Comparison of ENCODE assay signal across 1 cellular context in the genomic region with DNA sequence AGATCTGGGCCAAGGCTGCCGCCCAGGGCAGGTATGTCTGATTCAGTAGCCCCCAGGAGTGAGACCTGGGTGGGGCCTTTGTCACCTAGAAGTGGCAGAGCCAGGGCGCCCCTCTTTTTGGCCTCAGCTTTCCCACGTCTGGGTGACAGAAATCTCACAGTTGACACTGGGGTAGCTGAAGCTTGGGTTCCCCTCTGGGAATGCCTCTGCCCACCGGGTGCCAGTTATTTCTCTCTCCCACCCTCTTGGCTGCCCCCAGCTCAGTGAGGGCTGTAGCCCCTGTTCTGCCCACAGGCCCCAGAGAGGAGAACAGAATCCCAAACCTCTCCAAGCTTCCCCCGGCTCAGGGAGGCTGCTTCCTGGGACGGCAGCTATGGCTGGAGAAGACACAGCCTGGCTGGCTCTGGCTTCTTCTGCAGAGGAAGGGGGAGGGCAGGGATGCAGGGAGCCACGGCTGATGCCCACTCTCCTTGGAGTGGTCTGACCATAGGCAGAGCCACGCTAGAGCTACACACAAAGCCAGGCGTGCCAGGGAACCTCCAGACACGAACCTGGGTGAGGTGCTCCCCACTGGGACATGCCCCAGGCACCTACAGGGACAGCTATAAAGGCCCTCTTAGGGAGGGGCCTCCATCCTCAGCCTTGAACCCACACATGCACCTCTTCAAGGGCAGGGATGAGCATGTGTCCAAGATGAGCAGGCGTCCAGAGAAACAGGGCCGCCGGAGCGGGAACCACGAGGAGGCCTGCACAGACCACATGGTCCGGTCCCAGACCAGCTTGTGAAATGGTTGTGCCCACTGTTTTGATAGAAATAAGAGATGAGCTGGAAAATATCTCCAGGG.
TF ChIP-seq lines count a peak whose summit lies in the region.

No MANE protein-coding gene starts in this region.

TF ChIP-seq in HepG2, 621 proteins besides CTCF, POLR2A, EP300 and RAD21:
- TF ChIP-seq, protein P1, sequence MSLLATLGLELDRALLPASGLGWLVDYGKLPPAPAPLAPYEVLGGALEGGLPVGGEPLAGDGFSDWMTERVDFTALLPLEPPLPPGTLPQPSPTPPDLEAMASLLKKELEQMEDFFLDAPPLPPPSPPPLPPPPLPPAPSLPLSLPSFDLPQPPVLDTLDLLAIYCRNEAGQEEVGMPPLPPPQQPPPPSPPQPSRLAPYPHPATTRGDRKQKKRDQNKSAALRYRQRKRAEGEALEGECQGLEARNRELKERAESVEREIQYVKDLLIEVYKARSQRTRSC (CRISPR knock-in tag; IDR thresholded peaks at IDR 0.05; ENCODE audit: low read depth) = no peak
- TF ChIP-seq, protein P2, sequence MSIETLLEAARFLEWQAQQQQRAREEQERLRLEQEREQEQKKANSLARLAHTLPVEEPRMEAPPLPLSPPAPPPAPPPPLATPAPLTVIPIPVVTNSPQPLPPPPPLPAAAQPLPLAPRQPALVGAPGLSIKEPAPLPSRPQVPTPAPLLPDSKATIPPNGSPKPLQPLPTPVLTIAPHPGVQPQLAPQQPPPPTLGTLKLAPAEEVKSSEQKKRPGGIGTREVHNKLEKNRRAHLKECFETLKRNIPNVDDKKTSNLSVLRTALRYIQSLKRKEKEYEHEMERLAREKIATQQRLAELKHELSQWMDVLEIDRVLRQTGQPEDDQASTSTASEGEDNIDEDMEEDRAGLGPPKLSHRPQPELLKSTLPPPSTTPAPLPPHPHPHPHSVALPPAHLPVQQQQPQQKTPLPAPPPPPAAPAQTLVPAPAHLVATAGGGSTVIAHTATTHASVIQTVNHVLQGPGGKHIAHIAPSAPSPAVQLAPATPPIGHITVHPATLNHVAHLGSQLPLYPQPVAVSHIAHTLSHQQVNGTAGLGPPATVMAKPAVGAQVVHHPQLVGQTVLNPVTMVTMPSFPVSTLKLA (IDR thresholded peaks at IDR 0.05) = peak; percentile 92
TF ChIP-seq in HepG2: peak in this region for 1.
